Comparison of ENCODE assay signal across 23 cellular contexts in genomic region chr15:41945701-41946100, GRCh38. TPM values are rescaled to one million over a fixed set of nuclear protein-coding genes. Genes with fewer than 3 reads are reported as not detected.
DNase-seq lines count a peak whose midpoint lies in the region; ATAC-seq and TF ChIP-seq lines count a peak whose summit lies in the region.
"Had no signal": no experiment of that assay in that cellular context is flagged by ENCODE, and none has a peak within 500 bp of the region (broad histone marks: within the 10 kb centered on the region; RNA-seq: fewer than 3 reads in every experiment).

No MANE protein-coding gene starts in this region.

- H3K36me3 ChIP-seq in smooth muscle cell (ENCODE audit: low read depth), result no peaks in the 10 kb centered on the region
- no peaks in the 10 kb centered on the region for H3K36me3 ChIP-seq in CD8-positive, alpha-beta T cell (ENCODE audit: insufficient read depth, low read length)
- H3K36me3 ChIP-seq: colonic mucosa, ovary had no signal

- no peak for DNase-seq in HFFc6
- DNase-seq in left ventricle myocardium superior, result peak; percentile 64
- DNase-seq in smooth muscle cell (lab: John Stamatoyannopoulos, UW; ENCODE audit: unreplicated experiment), result no peak
- DNase-seq in foreskin keratinocyte, result no peak
- no peak for DNase-seq in Ammon's horn (ENCODE audit: low spot score)
- no peak for DNase-seq in NCI-H226
- no peak for DNase-seq in CD8-positive, alpha-beta T cell
- DNase-seq: activated CD4-positive, alpha-beta T cell treated with anti-CD3 and anti-CD28 coated beads for 36 hours; activated naive CD8-positive, alpha-beta T cell treated with anti-CD3 and anti-CD28 coated beads for 36 hours; CD4-positive, alpha-beta memory T cell; colonic mucosa; GOT3; naive thymus-derived CD4-positive, alpha-beta T cell; NCI-H1105; NCI-H2107; NCI-H524; ovary had no signal

- intact Hi-C loops in left ventricle myocardium superior (cut with micrococcal nuclease), result no loop called here
- intact Hi-C loops in CD8-positive, alpha-beta T cell (cut with DNase I, micrococcal nuclease), result no loop called here

- no peaks in the 10 kb centered on the region for H3K9me3 Mint-ChIP-seq in HFFc6
- no peaks in the 10 kb centered on the region for H3K9me3 Mint-ChIP-seq in activated T-helper 17 cell treated with anti-CD3 and anti-CD28 coated beads, Interleukin-2, amount 50 U/mL, for 72 hours
- H3K9me3 Mint-ChIP-seq in CD8-positive, alpha-beta T cell, result no peaks in the 10 kb centered on the region
- H3K9me3 Mint-ChIP-seq: activated naive CD8-positive, alpha-beta T cell treated with anti-CD3 and anti-CD28 coated beads for 36 hours; activated T-helper 1 cell treated with anti-CD3 and anti-CD28 coated beads, Interleukin-12 subunit alpha, Interleukin-12 subunit beta, Interleukin-2, Interleukin-4 antibody, amounts not matched to agents 30 ng/mL and 10 ng/mL and 1 ng/mL, durations not matched to agents 14 hours and 24 hours and 36 hours; brain; CD4-positive, alpha-beta memory T cell; naive thymus-derived CD4-positive, alpha-beta T cell; stimulated activated effector memory CD8-positive, alpha-beta T cell treated with anti-CD3 and anti-CD28 coated beads, Interleukin-12 subunit alpha, Interleukin-12 subunit beta, amount 100 ng/mL, for 72 hours had no signal

- peaks cover 24% of the 10 kb centered on the region for H4K20me1 ChIP-seq in smooth muscle cell (ENCODE audit: low read depth)

- no peaks in the 10 kb centered on the region for H3K27me3 ChIP-seq in smooth muscle cell (ENCODE audit: low read depth)
- H3K27me3 ChIP-seq in foreskin keratinocyte, result no peaks in the 10 kb centered on the region
- H3K27me3 ChIP-seq in CD8-positive, alpha-beta T cell (ENCODE audit: insufficient read depth, low read length), result no peaks in the 10 kb centered on the region
- H3K27me3 ChIP-seq: colonic mucosa, ovary, right lobe of liver had no signal

- H3K9me3 ChIP-seq in smooth muscle cell (replicated peaks; ENCODE audit: low read depth), result no peaks in the 10 kb centered on the region
- H3K9me3 ChIP-seq in CD8-positive, alpha-beta T cell (ENCODE audit: low read length), result no peaks in the 10 kb centered on the region
- H3K9me3 ChIP-seq: colonic mucosa, ovary, right lobe of liver had no signal

- CTCF ChIA-PET in CD8-positive, alpha-beta T cell (lab: Charles Lee), result no interaction called here

- peaks cover 7% of the 10 kb centered on the region; the same call in 1 of the 2 replicates for H3K36me3 Mint-ChIP-seq in HFFc6 (ENCODE audit: low read depth)
- H3K36me3 Mint-ChIP-seq in activated T-helper 17 cell treated with anti-CD3 and anti-CD28 coated beads, Interleukin-2, amount 50 U/mL, for 72 hours (ENCODE audit: low read depth), result peaks cover 75% of the 10 kb centered on the region
- peaks cover 24% of the 10 kb centered on the region for H3K36me3 Mint-ChIP-seq in CD8-positive, alpha-beta T cell

- no peak overlapping the region for H3K9ac ChIP-seq in smooth muscle cell (ENCODE audit: low read depth)

- POLR2A ChIA-PET in CD8-positive, alpha-beta T cell (lab: Charles Lee), result no interaction called here

- no peak overlapping the region for H3K4me3 ChIP-seq in smooth muscle cell
- H3K4me3 ChIP-seq in CD8-positive, alpha-beta T cell (ENCODE audit: low read depth, low read length), result no peak overlapping the region
- H3K4me3 ChIP-seq: colonic mucosa, GM12878, ovary, right lobe of liver had no signal

- peaks cover 2% of the 10 kb centered on the region for H3K27me3 Mint-ChIP-seq in HFFc6 (ENCODE audit: insufficient read depth)
- H3K27me3 Mint-ChIP-seq in activated T-helper 17 cell treated with anti-CD3 and anti-CD28 coated beads, Interleukin-2, amount 50 U/mL, for 72 hours, result no peaks in the 10 kb centered on the region
- no peaks in the 10 kb centered on the region for H3K27me3 Mint-ChIP-seq in CD8-positive, alpha-beta T cell (ENCODE audit: low read depth)
- H3K27me3 Mint-ChIP-seq: activated CD4-positive, alpha-beta T cell treated with anti-CD3 and anti-CD28 coated beads for 36 hours; activated naive CD8-positive, alpha-beta T cell treated with anti-CD3 and anti-CD28 coated beads for 36 hours; brain; CD4-positive, alpha-beta memory T cell; naive thymus-derived CD4-positive, alpha-beta T cell had no signal

- H3K4me2 ChIP-seq in smooth muscle cell, result peak overlapping the region; percentile 82

- H3F3A ChIP-seq in smooth muscle cell (ENCODE audit: low read depth), result peaks cover 9% of the 10 kb centered on the region

- no peak for ATAC-seq in activated T-helper 17 cell treated with anti-CD3 and anti-CD28 coated beads, Interleukin-2, amount 50 U/mL, for 72 hours (replicated peaks)
- peak; percentile 70 for ATAC-seq in left ventricle myocardium superior
- ATAC-seq in foreskin keratinocyte, result no peak
- no peak for ATAC-seq in CD8-positive, alpha-beta T cell
- ATAC-seq: activated CD4-positive, alpha-beta T cell treated with anti-CD3 and anti-CD28 coated beads for 36 hours; GM12878; naive thymus-derived CD4-positive, alpha-beta T cell; stimulated activated effector memory CD8-positive, alpha-beta T cell treated with anti-CD3 and anti-CD28 coated beads, Interleukin-12 subunit alpha, Interleukin-12 subunit beta, amount 100 ng/mL, for 72 hours had no signal

- H3K4me3 Mint-ChIP-seq in HFFc6, result no peak overlapping the region
- H3K4me3 Mint-ChIP-seq in activated T-helper 17 cell treated with anti-CD3 and anti-CD28 coated beads, Interleukin-2, amount 50 U/mL, for 72 hours, result no peak overlapping the region
- H3K4me3 Mint-ChIP-seq in CD8-positive, alpha-beta T cell, result no peak overlapping the region
- H3K4me3 Mint-ChIP-seq: activated CD4-positive, alpha-beta T cell treated with anti-CD3 and anti-CD28 coated beads for 36 hours; activated naive CD8-positive, alpha-beta T cell treated with anti-CD3 and anti-CD28 coated beads for 36 hours; activated T-helper 1 cell treated with anti-CD3 and anti-CD28 coated beads, Interleukin-12 subunit alpha, Interleukin-12 subunit beta, Interleukin-2, Interleukin-4 antibody, amounts not matched to agents 30 ng/mL and 10 ng/mL and 1 ng/mL, durations not matched to agents 14 hours and 24 hours and 36 hours; brain; CD4-positive, alpha-beta memory T cell; naive thymus-derived CD4-positive, alpha-beta T cell; stimulated activated effector memory CD8-positive, alpha-beta T cell treated with anti-CD3 and anti-CD28 coated beads, Interleukin-12 subunit alpha, Interleukin-12 subunit beta, amount 100 ng/mL, for 72 hours had no signal

- no peak overlapping the region for H2AFZ ChIP-seq in smooth muscle cell (ENCODE audit: low read depth)

- peaks cover 86% of the 10 kb centered on the region for H3K4me1 Mint-ChIP-seq in HFFc6 (ENCODE audit: low read depth)
- peaks cover 10% of the 10 kb centered on the region for H3K4me1 Mint-ChIP-seq in activated T-helper 17 cell treated with anti-CD3 and anti-CD28 coated beads, Interleukin-2, amount 50 U/mL, for 72 hours
- H3K4me1 Mint-ChIP-seq in CD8-positive, alpha-beta T cell (ENCODE audit: low read depth), result peaks cover 7% of the 10 kb centered on the region

- peak overlapping the region; percentile 98 for H3K27ac Mint-ChIP-seq in HFFc6
- H3K27ac Mint-ChIP-seq in activated T-helper 17 cell treated with anti-CD3 and anti-CD28 coated beads, Interleukin-2, amount 50 U/mL, for 72 hours, result peak overlapping the region; percentile 71
- no peak overlapping the region for H3K27ac Mint-ChIP-seq in CD8-positive, alpha-beta T cell
- H3K27ac Mint-ChIP-seq: activated CD4-positive, alpha-beta T cell treated with anti-CD3 and anti-CD28 coated beads for 36 hours; activated naive CD8-positive, alpha-beta T cell treated with anti-CD3 and anti-CD28 coated beads for 36 hours; activated T-helper 1 cell treated with anti-CD3 and anti-CD28 coated beads, Interleukin-12 subunit alpha, Interleukin-12 subunit beta, Interleukin-2, Interleukin-4 antibody, amounts not matched to agents 30 ng/mL and 10 ng/mL and 1 ng/mL, durations not matched to agents 14 hours and 24 hours and 36 hours; stimulated activated effector memory CD8-positive, alpha-beta T cell treated with anti-CD3 and anti-CD28 coated beads, Interleukin-12 subunit alpha, Interleukin-12 subunit beta, amount 100 ng/mL, for 72 hours had no signal

- H3K4me1 ChIP-seq in smooth muscle cell (ENCODE audit: low read depth) (peaks cover 32% of the 10 kb centered on the region), foreskin keratinocyte (peaks cover 42% of the 10 kb centered on the region)
- no peaks in the 10 kb centered on the region for H3K4me1 ChIP-seq in CD8-positive, alpha-beta T cell (ENCODE audit: insufficient read depth, low read length)
- H3K4me1 ChIP-seq: colonic mucosa, right lobe of liver had no signal

- H3K79me2 ChIP-seq in smooth muscle cell (ENCODE audit: low read depth), result no peaks in the 10 kb centered on the region

- WGBS in smooth muscle cell (ENCODE audit: low lambda C conversion rate), result 69% methylated on average over 12 of the region's 12 CpGs

- no peak for TF ChIP-seq CTCF in HFFc6 (IDR thresholded peaks at IDR 0.05)
- TF ChIP-seq CTCF in smooth muscle cell (IDR thresholded peaks at IDR 0.05; ENCODE audit: borderline replicate concordance, insufficient read depth, poor library complexity, severe bottlenecking), result no peak
- no peak for TF ChIP-seq CTCF in foreskin keratinocyte (conservative IDR thresholded peaks at IDR 0.05)
- TF ChIP-seq CTCF in CD8-positive, alpha-beta T cell (IDR thresholded peaks at IDR 0.05), result no peak

- H3K27ac ChIP-seq in smooth muscle cell (ENCODE audit: low read depth) (peak overlapping the region; percentile 94), foreskin keratinocyte (no peak overlapping the region)
- H3K27ac ChIP-seq in CD8-positive, alpha-beta T cell (ENCODE audit: low read depth, low read length), result no peak overlapping the region
- H3K27ac ChIP-seq: colonic mucosa, ovary, right lobe of liver had no signal

RNA-seq across cellular contexts. Expression of gene EHD4, which starts 26.7 kb away (rescaled TPM):
- total RNA-seq in HFFc6 (2021; fragmentation: NEBNext Ultra II Directional; extraction: Animal tissue kit (Norgen Biotek cat#: 25700)), result 10 to 100 TPM; 14.1 to 21.8 (median 18.1) TPM
- 10 to 100 TPM; 51.0 to 56.3 TPM for total RNA-seq in activated T-helper 17 cell treated with anti-CD3 and anti-CD28 coated beads, Interleukin-2, amount 50 U/mL, for 72 hours
- total RNA-seq in left ventricle myocardium superior, result 53.5 TPM
- 11.5 TPM in 2 replicates for total RNA-seq in smooth muscle cell
- polyA plus RNA-seq in smooth muscle cell, result 15.8 and 19.2 TPM in 2 replicates
- total RNA-seq in foreskin keratinocyte, result 52.5 and 52.9 TPM in 2 replicates
- 29.1 and 31.7 TPM in 2 replicates for polyA plus RNA-seq in foreskin keratinocyte
- 10 to 100 TPM; 36.4 to 40.5 TPM for total RNA-seq in CD8-positive, alpha-beta T cell

RNA-seq across cellular contexts. Expression of gene SPTBN5, which starts 51.8 kb away (rescaled TPM):
- total RNA-seq in HFFc6 (2021; fragmentation: NEBNext Ultra II Directional; extraction: Animal tissue kit (Norgen Biotek cat#: 25700)), result under 1 TPM; 0.16 to 0.34 (median 0.24) TPM
- total RNA-seq in activated T-helper 17 cell treated with anti-CD3 and anti-CD28 coated beads, Interleukin-2, amount 50 U/mL, for 72 hours, result 1 to 10 TPM; 2.4 to 4.9 TPM
- total RNA-seq in left ventricle myocardium superior (3.6 TPM), smooth muscle cell (0.04 and 0.13 TPM in 2 replicates), foreskin keratinocyte (0.63 and 1.4 TPM in 2 replicates)
- polyA plus RNA-seq in smooth muscle cell (0.08 and 1.1 TPM in 2 replicates), foreskin keratinocyte (0.35 and 1.1 TPM in 2 replicates)
- total RNA-seq in CD8-positive, alpha-beta T cell, result 1 to 10 TPM; 1.1 to 1.2 TPM
